In the genomic region with DNA sequence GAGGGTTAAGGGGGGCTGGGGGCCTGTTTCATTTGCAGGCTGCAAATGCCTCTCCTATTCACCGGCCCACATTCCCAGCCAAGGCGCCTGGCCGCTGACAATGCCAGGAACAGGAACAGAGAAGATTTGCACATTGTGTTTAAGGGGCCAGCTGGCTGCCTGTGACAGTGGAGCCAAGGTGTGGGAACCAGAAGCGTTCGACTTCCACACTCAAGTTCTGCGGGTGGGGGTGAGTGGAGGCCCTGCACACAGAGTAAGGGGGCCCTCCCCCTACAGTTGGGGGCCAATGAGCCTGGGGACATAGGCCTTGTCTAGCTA, we compare ENCODE assay signal across 1 cellular context.
TF ChIP-seq lines count a peak whose summit lies in the region.

No MANE protein-coding gene starts in this region.

TF ChIP-seq in HepG2, 621 proteins besides CTCF, POLR2A, EP300 and RAD21 (continued from another document and continues in another):
- TF ChIP-seq, protein P1, sequence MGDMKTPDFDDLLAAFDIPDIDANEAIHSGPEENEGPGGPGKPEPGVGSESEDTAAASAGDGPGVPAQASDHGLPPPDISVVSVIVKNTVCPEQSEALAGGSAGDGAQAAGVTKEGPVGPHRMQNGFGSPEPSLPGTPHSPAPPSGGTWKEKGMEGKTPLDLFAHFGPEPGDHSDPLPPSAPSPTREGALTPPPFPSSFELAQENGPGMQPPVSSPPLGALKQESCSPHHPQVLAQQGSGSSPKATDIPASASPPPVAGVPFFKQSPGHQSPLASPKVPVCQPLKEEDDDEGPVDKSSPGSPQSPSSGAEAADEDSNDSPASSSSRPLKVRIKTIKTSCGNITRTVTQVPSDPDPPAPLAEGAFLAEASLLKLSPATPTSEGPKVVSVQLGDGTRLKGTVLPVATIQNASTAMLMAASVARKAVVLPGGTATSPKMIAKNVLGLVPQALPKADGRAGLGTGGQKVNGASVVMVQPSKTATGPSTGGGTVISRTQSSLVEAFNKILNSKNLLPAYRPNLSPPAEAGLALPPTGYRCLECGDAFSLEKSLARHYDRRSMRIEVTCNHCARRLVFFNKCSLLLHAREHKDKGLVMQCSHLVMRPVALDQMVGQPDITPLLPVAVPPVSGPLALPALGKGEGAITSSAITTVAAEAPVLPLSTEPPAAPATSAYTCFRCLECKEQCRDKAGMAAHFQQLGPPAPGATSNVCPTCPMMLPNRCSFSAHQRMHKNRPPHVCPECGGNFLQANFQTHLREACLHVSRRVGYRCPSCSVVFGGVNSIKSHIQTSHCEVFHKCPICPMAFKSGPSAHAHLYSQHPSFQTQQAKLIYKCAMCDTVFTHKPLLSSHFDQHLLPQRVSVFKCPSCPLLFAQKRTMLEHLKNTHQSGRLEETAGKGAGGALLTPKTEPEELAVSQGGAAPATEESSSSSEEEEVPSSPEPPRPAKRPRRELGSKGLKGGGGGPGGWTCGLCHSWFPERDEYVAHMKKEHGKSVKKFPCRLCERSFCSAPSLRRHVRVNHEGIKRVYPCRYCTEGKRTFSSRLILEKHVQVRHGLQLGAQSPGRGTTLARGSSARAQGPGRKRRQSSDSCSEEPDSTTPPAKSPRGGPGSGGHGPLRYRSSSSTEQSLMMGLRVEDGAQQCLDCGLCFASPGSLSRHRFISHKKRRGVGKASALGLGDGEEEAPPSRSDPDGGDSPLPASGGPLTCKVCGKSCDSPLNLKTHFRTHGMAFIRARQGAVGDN (CRISPR knock-in tag; IDR thresholded peaks at IDR 0.05), result 0 out of 2 replicates have a peak, but pooled peaks have one; percentile 20
- TF ChIP-seq, protein P2, sequence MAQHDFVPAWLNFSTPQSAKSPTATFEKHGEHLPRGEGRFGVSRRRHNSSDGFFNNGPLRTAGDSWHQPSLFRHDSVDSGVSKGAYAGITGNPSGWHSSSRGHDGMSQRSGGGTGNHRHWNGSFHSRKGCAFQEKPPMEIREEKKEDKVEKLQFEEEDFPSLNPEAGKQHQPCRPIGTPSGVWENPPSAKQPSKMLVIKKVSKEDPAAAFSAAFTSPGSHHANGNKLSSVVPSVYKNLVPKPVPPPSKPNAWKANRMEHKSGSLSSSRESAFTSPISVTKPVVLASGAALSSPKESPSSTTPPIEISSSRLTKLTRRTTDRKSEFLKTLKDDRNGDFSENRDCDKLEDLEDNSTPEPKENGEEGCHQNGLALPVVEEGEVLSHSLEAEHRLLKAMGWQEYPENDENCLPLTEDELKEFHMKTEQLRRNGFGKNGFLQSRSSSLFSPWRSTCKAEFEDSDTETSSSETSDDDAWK (CRISPR knock-in tag; IDR thresholded peaks at IDR 0.05), result no peak
- TF ChIP-seq, protein P3, sequence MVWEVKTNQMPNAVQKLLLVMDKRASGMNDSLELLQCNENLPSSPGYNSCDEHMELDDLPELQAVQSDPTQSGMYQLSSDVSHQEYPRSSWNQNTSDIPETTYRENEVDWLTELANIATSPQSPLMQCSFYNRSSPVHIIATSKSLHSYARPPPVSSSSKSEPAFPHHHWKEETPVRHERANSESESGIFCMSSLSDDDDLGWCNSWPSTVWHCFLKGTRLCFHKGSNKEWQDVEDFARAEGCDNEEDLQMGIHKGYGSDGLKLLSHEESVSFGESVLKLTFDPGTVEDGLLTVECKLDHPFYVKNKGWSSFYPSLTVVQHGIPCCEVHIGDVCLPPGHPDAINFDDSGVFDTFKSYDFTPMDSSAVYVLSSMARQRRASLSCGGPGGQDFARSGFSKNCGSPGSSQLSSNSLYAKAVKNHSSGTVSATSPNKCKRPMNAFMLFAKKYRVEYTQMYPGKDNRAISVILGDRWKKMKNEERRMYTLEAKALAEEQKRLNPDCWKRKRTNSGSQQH (CRISPR knock-in tag; IDR thresholded peaks at IDR 0.05; ENCODE audit: low read depth), result no peak
- TF ChIP-seq FOXK1 (CRISPR knock-in tag; IDR thresholded peaks at IDR 0.05; ENCODE audit: borderline replicate concordance, low read depth), result no peak
- no peak for TF ChIP-seq PLRG1 (conservative IDR thresholded peaks at IDR 0.05)
- TF ChIP-seq NFE2L2 (IDR thresholded peaks at IDR 0.05; ENCODE audit: low read length), result no peak
- no peak for TF ChIP-seq MED8 (CRISPR knock-in tag; IDR thresholded peaks at IDR 0.05; ENCODE audit: insufficient replicate concordance)
- no peak for TF ChIP-seq ZNF264 (CRISPR knock-in tag; IDR thresholded peaks at IDR 0.05)
- TF ChIP-seq, protein P4, sequence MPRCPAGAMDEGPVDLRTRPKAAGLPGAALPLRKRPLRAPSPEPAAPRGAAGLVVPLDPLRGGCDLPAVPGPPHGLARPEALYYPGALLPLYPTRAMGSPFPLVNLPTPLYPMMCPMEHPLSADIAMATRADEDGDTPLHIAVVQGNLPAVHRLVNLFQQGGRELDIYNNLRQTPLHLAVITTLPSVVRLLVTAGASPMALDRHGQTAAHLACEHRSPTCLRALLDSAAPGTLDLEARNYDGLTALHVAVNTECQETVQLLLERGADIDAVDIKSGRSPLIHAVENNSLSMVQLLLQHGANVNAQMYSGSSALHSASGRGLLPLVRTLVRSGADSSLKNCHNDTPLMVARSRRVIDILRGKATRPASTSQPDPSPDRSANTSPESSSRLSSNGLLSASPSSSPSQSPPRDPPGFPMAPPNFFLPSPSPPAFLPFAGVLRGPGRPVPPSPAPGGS (CRISPR knock-in tag; IDR thresholded peaks at IDR 0.05), result no peak
- TF ChIP-seq BRCA1 (CRISPR knock-in tag; IDR thresholded peaks at IDR 0.05), result no peak
- no peak for TF ChIP-seq ZNF282 (IDR thresholded peaks at IDR 0.05; ENCODE audit: partially characterized antibody)
- no peak for TF ChIP-seq ZBTB38 (CRISPR knock-in tag; IDR thresholded peaks at IDR 0.05)
- TF ChIP-seq SIX1 (CRISPR knock-in tag; IDR thresholded peaks at IDR 0.05; ENCODE audit: borderline replicate concordance), result no peak
- no peak for TF ChIP-seq ZNF674 (CRISPR knock-in tag; IDR thresholded peaks at IDR 0.05; ENCODE audit: low read depth)
- no peak for TF ChIP-seq ZBTB7A (CRISPR knock-in tag; IDR thresholded peaks at IDR 0.05)
- TF ChIP-seq NPAS2 (CRISPR knock-in tag; IDR thresholded peaks at IDR 0.05; ENCODE audit: borderline replicate concordance), result no peak
- TF ChIP-seq, protein P5, sequence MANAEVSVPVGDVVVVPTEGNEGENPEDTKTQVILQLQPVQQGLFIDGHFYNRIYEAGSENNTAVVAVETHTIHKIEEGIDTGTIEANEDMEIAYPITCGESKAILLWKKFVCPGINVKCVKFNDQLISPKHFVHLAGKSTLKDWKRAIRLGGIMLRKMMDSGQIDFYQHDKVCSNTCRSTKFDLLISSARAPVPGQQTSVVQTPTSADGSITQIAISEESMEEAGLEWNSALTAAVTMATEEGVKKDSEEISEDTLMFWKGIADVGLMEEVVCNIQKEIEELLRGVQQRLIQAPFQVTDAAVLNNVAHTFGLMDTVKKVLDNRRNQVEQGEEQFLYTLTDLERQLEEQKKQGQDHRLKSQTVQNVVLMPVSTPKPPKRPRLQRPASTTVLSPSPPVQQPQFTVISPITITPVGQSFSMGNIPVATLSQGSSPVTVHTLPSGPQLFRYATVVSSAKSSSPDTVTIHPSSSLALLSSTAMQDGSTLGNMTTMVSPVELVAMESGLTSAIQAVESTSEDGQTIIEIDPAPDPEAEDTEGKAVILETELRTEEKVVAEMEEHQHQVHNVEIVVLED (CRISPR knock-in tag; IDR thresholded peaks at IDR 0.05; ENCODE audit: borderline replicate concordance), result no peak
- no peak for TF ChIP-seq HMG20A (CRISPR knock-in tag; IDR thresholded peaks at IDR 0.05; ENCODE audit: borderline replicate concordance)
- no peak for TF ChIP-seq THYN1 (CRISPR knock-in tag; IDR thresholded peaks at IDR 0.05; ENCODE audit: borderline replicate concordance, low read depth)
- TF ChIP-seq HOXA7 (CRISPR knock-in tag; IDR thresholded peaks at IDR 0.05), result no peak
- TF ChIP-seq, protein P6, sequence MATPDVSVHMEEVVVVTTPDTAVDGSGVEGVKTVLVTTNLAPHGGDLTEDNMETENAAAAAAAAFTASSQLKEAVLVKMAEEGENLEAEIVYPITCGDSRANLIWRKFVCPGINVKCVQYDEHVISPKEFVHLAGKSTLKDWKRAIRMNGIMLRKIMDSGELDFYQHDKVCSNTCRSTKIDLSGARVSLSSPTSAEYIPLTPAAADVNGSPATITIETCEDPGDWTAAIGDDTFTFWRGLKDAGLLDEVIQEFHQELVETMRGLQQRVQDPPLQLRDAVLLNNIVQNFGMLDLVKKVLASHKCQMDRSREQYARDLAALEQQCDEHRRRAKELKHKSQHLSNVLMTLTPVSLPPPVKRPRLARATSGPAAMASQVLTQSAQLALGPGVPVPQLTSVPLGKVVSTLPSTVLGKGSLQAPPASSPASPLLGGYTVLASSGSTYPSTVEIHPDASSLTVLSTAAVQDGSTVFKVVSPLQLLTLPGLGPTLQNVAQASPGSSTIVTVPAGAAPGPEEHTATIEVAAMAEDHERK (CRISPR knock-in tag; IDR thresholded peaks at IDR 0.05; ENCODE audit: low read depth), result no peak
- no peak for TF ChIP-seq ZIK1 (CRISPR knock-in tag; IDR thresholded peaks at IDR 0.05; ENCODE audit: borderline replicate concordance, low read depth)
- TF ChIP-seq, protein P7, sequence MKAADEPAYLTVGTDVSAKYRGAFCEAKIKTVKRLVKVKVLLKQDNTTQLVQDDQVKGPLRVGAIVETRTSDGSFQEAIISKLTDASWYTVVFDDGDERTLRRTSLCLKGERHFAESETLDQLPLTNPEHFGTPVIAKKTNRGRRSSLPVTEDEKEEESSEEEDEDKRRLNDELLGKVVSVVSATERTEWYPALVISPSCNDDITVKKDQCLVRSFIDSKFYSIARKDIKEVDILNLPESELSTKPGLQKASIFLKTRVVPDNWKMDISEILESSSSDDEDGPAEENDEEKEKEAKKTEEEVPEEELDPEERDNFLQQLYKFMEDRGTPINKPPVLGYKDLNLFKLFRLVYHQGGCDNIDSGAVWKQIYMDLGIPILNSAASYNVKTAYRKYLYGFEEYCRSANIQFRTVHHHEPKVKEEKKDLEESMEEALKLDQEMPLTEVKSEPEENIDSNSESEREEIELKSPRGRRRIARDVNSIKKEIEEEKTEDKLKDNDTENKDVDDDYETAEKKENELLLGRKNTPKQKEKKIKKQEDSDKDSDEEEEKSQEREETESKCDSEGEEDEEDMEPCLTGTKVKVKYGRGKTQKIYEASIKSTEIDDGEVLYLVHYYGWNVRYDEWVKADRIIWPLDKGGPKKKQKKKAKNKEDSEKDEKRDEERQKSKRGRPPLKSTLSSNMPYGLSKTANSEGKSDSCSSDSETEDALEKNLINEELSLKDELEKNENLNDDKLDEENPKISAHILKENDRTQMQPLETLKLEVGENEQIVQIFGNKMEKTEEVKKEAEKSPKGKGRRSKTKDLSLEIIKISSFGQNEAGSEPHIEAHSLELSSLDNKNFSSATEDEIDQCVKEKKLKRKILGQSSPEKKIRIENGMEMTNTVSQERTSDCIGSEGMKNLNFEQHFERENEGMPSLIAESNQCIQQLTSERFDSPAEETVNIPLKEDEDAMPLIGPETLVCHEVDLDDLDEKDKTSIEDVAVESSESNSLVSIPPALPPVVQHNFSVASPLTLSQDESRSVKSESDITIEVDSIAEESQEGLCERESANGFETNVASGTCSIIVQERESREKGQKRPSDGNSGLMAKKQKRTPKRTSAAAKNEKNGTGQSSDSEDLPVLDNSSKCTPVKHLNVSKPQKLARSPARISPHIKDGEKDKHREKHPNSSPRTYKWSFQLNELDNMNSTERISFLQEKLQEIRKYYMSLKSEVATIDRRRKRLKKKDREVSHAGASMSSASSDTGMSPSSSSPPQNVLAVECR (CRISPR knock-in tag; IDR thresholded peaks at IDR 0.05; ENCODE audit: borderline replicate concordance), result no peak; the same call in 1 of the 2 replicates
- TF ChIP-seq SMYD3 (CRISPR knock-in tag; IDR thresholded peaks at IDR 0.05), result no peak
- TF ChIP-seq, protein P8, sequence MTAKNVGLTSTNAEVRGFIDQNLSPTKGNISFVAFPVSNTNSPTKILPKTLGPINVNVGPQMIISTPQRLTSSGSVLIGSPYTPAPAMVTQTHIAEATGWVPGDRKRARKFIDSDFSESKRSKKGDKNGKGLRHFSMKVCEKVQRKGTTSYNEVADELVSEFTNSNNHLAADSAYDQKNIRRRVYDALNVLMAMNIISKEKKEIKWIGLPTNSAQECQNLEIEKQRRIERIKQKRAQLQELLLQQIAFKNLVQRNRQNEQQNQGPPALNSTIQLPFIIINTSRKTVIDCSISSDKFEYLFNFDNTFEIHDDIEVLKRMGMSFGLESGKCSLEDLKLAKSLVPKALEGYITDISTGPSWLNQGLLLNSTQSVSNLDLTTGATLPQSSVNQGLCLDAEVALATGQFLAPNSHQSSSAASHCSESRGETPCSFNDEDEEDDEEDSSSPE (CRISPR knock-in tag; IDR thresholded peaks at IDR 0.05), result no peak
- TF ChIP-seq ZFP36 (IDR thresholded peaks at IDR 0.05; ENCODE audit: borderline replicate concordance, low read depth, low read length, partially characterized antibody), result no peak
- no peak for TF ChIP-seq CREB1 (IDR thresholded peaks at IDR 0.05)
- TF ChIP-seq CREB1 (CRISPR knock-in tag; IDR thresholded peaks at IDR 0.05), result no peak
- TF ChIP-seq ZNF501 (CRISPR knock-in tag; IDR thresholded peaks at IDR 0.05), result peak; percentile 2; the same call in 1 of the 2 replicates
- no peak for TF ChIP-seq ZNF138 (CRISPR knock-in tag; IDR thresholded peaks at IDR 0.05; ENCODE audit: low read depth)
- TF ChIP-seq ZNF232 (CRISPR knock-in tag; IDR thresholded peaks at IDR 0.05; ENCODE audit: borderline replicate concordance), result no peak
- TF ChIP-seq CHD4 (IDR thresholded peaks at IDR 0.05; ENCODE audit: borderline replicate concordance, low read length), result 0 out of 2 replicates have a peak, but pooled peaks have one; percentile 28
- TF ChIP-seq ZFY (CRISPR knock-in tag; IDR thresholded peaks at IDR 0.05), result 0 out of 2 replicates have a peak, but pooled peaks have one; percentile 22
- no peak for TF ChIP-seq NFE2 (CRISPR knock-in tag; IDR thresholded peaks at IDR 0.05)
- TF ChIP-seq ZFX (CRISPR knock-in tag; IDR thresholded peaks at IDR 0.05; ENCODE audit: low read depth), result 0 out of 2 replicates have a peak, but pooled peaks have one; percentile 15
- TF ChIP-seq MEIS1 (CRISPR knock-in tag; IDR thresholded peaks at IDR 0.05; ENCODE audit: borderline replicate concordance), result no peak
- peak; percentile 11; the same call in 1 of the 2 replicates for TF ChIP-seq MYC (CRISPR knock-in tag; IDR thresholded peaks at IDR 0.05; ENCODE audit: borderline replicate concordance)
- TF ChIP-seq, protein P9, sequence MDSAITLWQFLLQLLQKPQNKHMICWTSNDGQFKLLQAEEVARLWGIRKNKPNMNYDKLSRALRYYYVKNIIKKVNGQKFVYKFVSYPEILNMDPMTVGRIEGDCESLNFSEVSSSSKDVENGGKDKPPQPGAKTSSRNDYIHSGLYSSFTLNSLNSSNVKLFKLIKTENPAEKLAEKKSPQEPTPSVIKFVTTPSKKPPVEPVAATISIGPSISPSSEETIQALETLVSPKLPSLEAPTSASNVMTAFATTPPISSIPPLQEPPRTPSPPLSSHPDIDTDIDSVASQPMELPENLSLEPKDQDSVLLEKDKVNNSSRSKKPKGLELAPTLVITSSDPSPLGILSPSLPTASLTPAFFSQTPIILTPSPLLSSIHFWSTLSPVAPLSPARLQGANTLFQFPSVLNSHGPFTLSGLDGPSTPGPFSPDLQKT (CRISPR knock-in tag; IDR thresholded peaks at IDR 0.05; ENCODE audit: borderline replicate concordance), result no peak
- no peak for TF ChIP-seq ZNF530 (CRISPR knock-in tag; IDR thresholded peaks at IDR 0.05; ENCODE audit: low read depth)
- no peak for TF ChIP-seq KDM2A (CRISPR knock-in tag; IDR thresholded peaks at IDR 0.05; ENCODE audit: borderline replicate concordance, low read depth)
- no peak for TF ChIP-seq RCOR2 (CRISPR knock-in tag; IDR thresholded peaks at IDR 0.05)
- no peak for TF ChIP-seq DPF2 (CRISPR knock-in tag; IDR thresholded peaks at IDR 0.05; ENCODE audit: borderline replicate concordance, low read depth)
- no peak for TF ChIP-seq SOX13 (IDR thresholded peaks at IDR 0.05)
- no peak for TF ChIP-seq SOX13 (CRISPR knock-in tag; conservative IDR thresholded peaks at IDR 0.05 in 1 of 2, IDR thresholded peaks at IDR 0.05 in 1 of 2)
- no peak for TF ChIP-seq FLYWCH1 (CRISPR knock-in tag; IDR thresholded peaks at IDR 0.05)
- TF ChIP-seq MXI1 (IDR thresholded peaks at IDR 0.05; ENCODE audit: borderline replicate concordance, low read depth, low read length), result no peak
- TF ChIP-seq ZNF484 (CRISPR knock-in tag; IDR thresholded peaks at IDR 0.05; ENCODE audit: borderline replicate concordance, low read depth), result no peak
- no peak for TF ChIP-seq ZNF124 (CRISPR knock-in tag; IDR thresholded peaks at IDR 0.05)
